ENCODE assay signal across 1 cellular context in genomic region chr3:14630404-14631100, GRCh38.
TF ChIP-seq lines count a peak whose summit lies in the region.

No MANE protein-coding gene starts in this region.

TF ChIP-seq in HepG2, 621 proteins besides CTCF, POLR2A, EP300 and RAD21:
- TF ChIP-seq, protein P1, sequence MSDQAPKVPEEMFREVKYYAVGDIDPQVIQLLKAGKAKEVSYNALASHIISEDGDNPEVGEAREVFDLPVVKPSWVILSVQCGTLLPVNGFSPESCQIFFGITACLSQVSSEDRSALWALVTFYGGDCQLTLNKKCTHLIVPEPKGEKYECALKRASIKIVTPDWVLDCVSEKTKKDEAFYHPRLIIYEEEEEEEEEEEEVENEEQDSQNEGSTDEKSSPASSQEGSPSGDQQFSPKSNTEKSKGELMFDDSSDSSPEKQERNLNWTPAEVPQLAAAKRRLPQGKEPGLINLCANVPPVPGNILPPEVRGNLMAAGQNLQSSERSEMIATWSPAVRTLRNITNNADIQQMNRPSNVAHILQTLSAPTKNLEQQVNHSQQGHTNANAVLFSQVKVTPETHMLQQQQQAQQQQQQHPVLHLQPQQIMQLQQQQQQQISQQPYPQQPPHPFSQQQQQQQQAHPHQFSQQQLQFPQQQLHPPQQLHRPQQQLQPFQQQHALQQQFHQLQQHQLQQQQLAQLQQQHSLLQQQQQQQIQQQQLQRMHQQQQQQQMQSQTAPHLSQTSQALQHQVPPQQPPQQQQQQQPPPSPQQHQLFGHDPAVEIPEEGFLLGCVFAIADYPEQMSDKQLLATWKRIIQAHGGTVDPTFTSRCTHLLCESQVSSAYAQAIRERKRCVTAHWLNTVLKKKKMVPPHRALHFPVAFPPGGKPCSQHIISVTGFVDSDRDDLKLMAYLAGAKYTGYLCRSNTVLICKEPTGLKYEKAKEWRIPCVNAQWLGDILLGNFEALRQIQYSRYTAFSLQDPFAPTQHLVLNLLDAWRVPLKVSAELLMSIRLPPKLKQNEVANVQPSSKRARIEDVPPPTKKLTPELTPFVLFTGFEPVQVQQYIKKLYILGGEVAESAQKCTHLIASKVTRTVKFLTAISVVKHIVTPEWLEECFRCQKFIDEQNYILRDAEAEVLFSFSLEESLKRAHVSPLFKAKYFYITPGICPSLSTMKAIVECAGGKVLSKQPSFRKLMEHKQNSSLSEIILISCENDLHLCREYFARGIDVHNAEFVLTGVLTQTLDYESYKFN (CRISPR knock-in tag; conservative IDR thresholded peaks at IDR 0.05) = 0 out of 2 replicates have a peak, but pooled peaks have one; percentile 14
- TF ChIP-seq MAZ (IDR thresholded peaks at IDR 0.05; ENCODE audit: borderline replicate concordance, low read depth, low read length) (no peak), MAZ (CRISPR knock-in tag; IDR thresholded peaks at IDR 0.05; ENCODE audit: low read depth) (0 out of 2 replicates have a peak, but pooled peaks have one; percentile 18), DNMT1 (CRISPR knock-in tag; IDR thresholded peaks at IDR 0.05) (no peak), ZNF362 (CRISPR knock-in tag; IDR thresholded peaks at IDR 0.05; ENCODE audit: borderline replicate concordance) (peak; percentile 51; the same call in 1 of the 2 replicates), SPEN (CRISPR knock-in tag; IDR thresholded peaks at IDR 0.05; ENCODE audit: low read depth) (no peak), GLMP (CRISPR knock-in tag; IDR thresholded peaks at IDR 0.05; ENCODE audit: borderline replicate concordance) (no peak), HNF4A (CRISPR knock-in tag; IDR thresholded peaks at IDR 0.05) (peak; percentile 29; the same call in 1 of the 2 replicates), FOXM1 (CRISPR knock-in tag; IDR thresholded peaks at IDR 0.05) (no peak), ZNF460 (CRISPR knock-in tag; IDR thresholded peaks at IDR 0.05; ENCODE audit: borderline replicate concordance) (peak; percentile 65), ZNF12 (CRISPR knock-in tag; IDR thresholded peaks at IDR 0.05) (peak; percentile 61; the same call in 1 of the 2 replicates), ZNF121 (CRISPR knock-in tag; IDR thresholded peaks at IDR 0.05) (peak; percentile 81), ZNF770 (CRISPR knock-in tag; IDR thresholded peaks at IDR 0.05) (peak; percentile 86), BRD4 (CRISPR knock-in tag; IDR thresholded peaks at IDR 0.05) (no peak), ZMYM3 (CRISPR knock-in tag; IDR thresholded peaks at IDR 0.05) (peak; percentile 55; the same call in 1 of the 2 replicates), ZMAT3 (CRISPR knock-in tag; conservative IDR thresholded peaks at IDR 0.05) (0 out of 2 replicates have a peak, but pooled peaks have one; percentile 34)
